Comparison of ENCODE assay signal across 10 cellular contexts in the genomic region with DNA sequence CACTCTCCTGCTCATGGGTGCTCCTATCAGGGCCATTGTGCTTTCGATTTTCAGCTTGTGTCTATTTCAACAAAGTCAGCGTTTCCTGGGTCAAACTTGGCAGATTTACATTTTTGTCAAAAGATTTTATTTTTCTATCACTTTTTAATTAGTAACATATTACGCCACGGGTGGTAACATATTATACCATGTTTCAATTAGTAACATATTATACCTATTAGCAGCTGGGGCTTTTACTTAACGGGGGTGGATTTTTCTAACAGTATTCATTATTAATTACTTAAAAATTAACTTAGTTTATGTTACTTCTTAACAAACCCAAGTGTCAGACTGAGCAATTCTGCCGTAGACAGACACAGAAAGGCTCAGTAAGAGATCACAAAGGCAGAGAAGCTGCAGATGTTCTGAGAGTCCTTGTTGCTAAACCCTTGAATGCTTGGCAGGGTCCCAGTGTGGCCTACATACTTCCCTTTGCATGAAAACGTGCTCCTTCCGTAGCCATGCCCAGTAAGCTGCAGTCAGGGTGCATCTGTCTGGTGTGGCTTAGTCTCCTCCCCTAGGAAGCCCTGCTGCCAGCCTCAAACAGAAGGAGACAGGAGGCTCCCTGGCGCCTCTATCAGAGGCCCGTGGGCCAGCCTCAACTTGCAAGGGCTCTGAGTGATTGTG.
DNase-seq lines count a peak whose midpoint lies in the region; ATAC-seq lines count a peak whose summit lies in the region.
"Had no signal": no experiment of that assay in that cellular context is flagged by ENCODE, and none has a peak within 500 bp of the region (broad histone marks: within the 10 kb centered on the region; RNA-seq: fewer than 3 reads in every experiment).

No MANE protein-coding gene starts in this region.

- in situ Hi-C loops in Caki2 (cut with HindIII; ENCODE audit: low pct_unique_long_range_greater_than_20kb, low sequenced_read_pairs), result no loop called here

- H3K36me3 ChIP-seq in naive thymus-derived CD4-positive, alpha-beta T cell (ENCODE audit: control insufficient read depth in 2 of 3, insufficient read depth in 3 of 3, low read length in 3 of 3), result no peaks in the 10 kb centered on the region

- intact Hi-C loops in activated CD4-positive, alpha-beta T cell treated with anti-CD3 and anti-CD28 coated beads, Interleukin-2, amount 10 ng/mL, durations not matched to agents 24 days and 14 days (cut with micrococcal nuclease), result no loop called here
- intact Hi-C loops in naive thymus-derived CD4-positive, alpha-beta T cell (cut with micrococcal nuclease), result no loop called here

- peak; percentile 59 for ATAC-seq in GM21529 (IDR thresholded peaks at IDR 0.05; ENCODE audit: unreplicated experiment)
- ATAC-seq in naive thymus-derived CD4-positive, alpha-beta T cell, result no peak
- ATAC-seq: T-helper 17 cell had no signal

- peak; percentile 53 for DNase-seq in Caki2 (ENCODE audit: low read depth)
- peak; percentile 29 for DNase-seq in LHCN-M2 (ENCODE audit: low read depth)
- peak; percentile 6 for DNase-seq in globus pallidus (ENCODE audit: low spot score)
- no peak for DNase-seq in NK-92 treated with Interleukin-12 subunit alpha and Interleukin-12 subunit beta, amount 100 ng/mL, for 24 hours (lab: John Stamatoyannopoulos, UW)
- no peak for DNase-seq in activated CD4-positive, alpha-beta T cell treated with anti-CD3 and anti-CD28 coated beads, Interleukin-2, amount 10 ng/mL, durations not matched to agents 24 days and 14 days
- no peak for DNase-seq in naive thymus-derived CD4-positive, alpha-beta T cell
- no peak for DNase-seq in T1000 (lab: John Stamatoyannopoulos, UW)
- DNase-seq: GF-D8, T-helper 17 cell had no signal

- H3K4me3 Mint-ChIP-seq in activated CD4-positive, alpha-beta T cell treated with anti-CD3 and anti-CD28 coated beads, Interleukin-2, amount 10 ng/mL, durations not matched to agents 24 days and 14 days, result no peak overlapping the region
- no peak overlapping the region for H3K4me3 Mint-ChIP-seq in naive thymus-derived CD4-positive, alpha-beta T cell
- H3K4me3 Mint-ChIP-seq: T-helper 17 cell had no signal

- H3K9me3 Mint-ChIP-seq in activated CD4-positive, alpha-beta T cell treated with anti-CD3 and anti-CD28 coated beads, Interleukin-2, amount 10 ng/mL, durations not matched to agents 24 days and 14 days, result no peaks in the 10 kb centered on the region
- H3K9me3 Mint-ChIP-seq in naive thymus-derived CD4-positive, alpha-beta T cell, result peaks cover 0 to 16% (median 4%) of the 10 kb centered on the region in 11 donors

- H3K4me1 Mint-ChIP-seq in activated CD4-positive, alpha-beta T cell treated with anti-CD3 and anti-CD28 coated beads, Interleukin-2, amount 10 ng/mL, durations not matched to agents 24 days and 14 days, result no peaks in the 10 kb centered on the region
- no peaks in the 10 kb centered on the region for H3K4me1 Mint-ChIP-seq in naive thymus-derived CD4-positive, alpha-beta T cell
- H3K4me1 Mint-ChIP-seq: T-helper 17 cell had no signal

- H3K9me3 ChIP-seq in naive thymus-derived CD4-positive, alpha-beta T cell (ENCODE audit: control insufficient read depth in 2 of 3, low read length in 3 of 3), result no peaks in the 10 kb centered on the region

- H3K27ac Mint-ChIP-seq in activated CD4-positive, alpha-beta T cell treated with anti-CD3 and anti-CD28 coated beads, Interleukin-2, amount 10 ng/mL, durations not matched to agents 24 days and 14 days, result no peak overlapping the region
- no peak overlapping the region for H3K27ac Mint-ChIP-seq in naive thymus-derived CD4-positive, alpha-beta T cell
- H3K27ac Mint-ChIP-seq: T-helper 17 cell had no signal

- peaks cover 2% of the 10 kb centered on the region for H3K27me3 Mint-ChIP-seq in activated CD4-positive, alpha-beta T cell treated with anti-CD3 and anti-CD28 coated beads, Interleukin-2, amount 10 ng/mL, durations not matched to agents 24 days and 14 days
- H3K27me3 Mint-ChIP-seq in naive thymus-derived CD4-positive, alpha-beta T cell, result peaks cover 0 to 11% (median 0%) of the 10 kb centered on the region in 5 donors
- H3K27me3 Mint-ChIP-seq: T-helper 17 cell had no signal

- H3K4me3 ChIP-seq in naive thymus-derived CD4-positive, alpha-beta T cell (ENCODE audit: low read length), result no peak overlapping the region

- H3K27me3 ChIP-seq in naive thymus-derived CD4-positive, alpha-beta T cell (ENCODE audit: control insufficient read depth in 2 of 2, insufficient read depth in 2 of 2, low read length in 2 of 2), result no peaks in the 10 kb centered on the region

- H3K27ac ChIP-seq in naive thymus-derived CD4-positive, alpha-beta T cell (ENCODE audit: low read depth, low read length), result no peak overlapping the region

- CTCF ChIA-PET in naive thymus-derived CD4-positive, alpha-beta T cell (lab: Charles Lee), result no interaction called here

- POLR2A ChIA-PET in naive thymus-derived CD4-positive, alpha-beta T cell (lab: Charles Lee), result no interaction called here

- no peaks in the 10 kb centered on the region for H3K4me1 ChIP-seq in naive thymus-derived CD4-positive, alpha-beta T cell (ENCODE audit: control insufficient read depth in 2 of 2, insufficient read depth in 2 of 2, low read length in 2 of 2)

- H3K36me3 Mint-ChIP-seq in activated CD4-positive, alpha-beta T cell treated with anti-CD3 and anti-CD28 coated beads, Interleukin-2, amount 10 ng/mL, durations not matched to agents 24 days and 14 days (ENCODE audit: low read depth), result no peaks in the 10 kb centered on the region
- H3K36me3 Mint-ChIP-seq in naive thymus-derived CD4-positive, alpha-beta T cell, result no peaks in the 10 kb centered on the region

Comparison
In these comparisons a context has a peak if more than half of its experiments do, and no peak if none do; other contexts are left out.
1. DNase-seq: peak in Caki2 (single experiment), LHCN-M2 (single experiment) and globus pallidus (single experiment); none in NK-92 treated with Interleukin-12 subunit alpha and Interleukin-12 subunit beta, amount 100 ng/mL, for 24 hours (single experiment), activated CD4-positive, alpha-beta T cell treated with anti-CD3 and anti-CD28 coated beads, Interleukin-2, amount 10 ng/mL, durations not matched to agents 24 days and 14 days (single experiment), naive thymus-derived CD4-positive, alpha-beta T cell (0 of 9) and T1000 (single experiment).